ENCODE assay signal across 8 cellular contexts in genomic region chr16:11797166-11797956, GRCh38. TPM values are rescaled to one million over a fixed set of nuclear protein-coding genes. Genes with fewer than 3 reads are reported as not detected.
DNase-seq lines count a peak whose midpoint lies in the region; ATAC-seq and TF ChIP-seq lines count a peak whose summit lies in the region.

A gene with protein sequence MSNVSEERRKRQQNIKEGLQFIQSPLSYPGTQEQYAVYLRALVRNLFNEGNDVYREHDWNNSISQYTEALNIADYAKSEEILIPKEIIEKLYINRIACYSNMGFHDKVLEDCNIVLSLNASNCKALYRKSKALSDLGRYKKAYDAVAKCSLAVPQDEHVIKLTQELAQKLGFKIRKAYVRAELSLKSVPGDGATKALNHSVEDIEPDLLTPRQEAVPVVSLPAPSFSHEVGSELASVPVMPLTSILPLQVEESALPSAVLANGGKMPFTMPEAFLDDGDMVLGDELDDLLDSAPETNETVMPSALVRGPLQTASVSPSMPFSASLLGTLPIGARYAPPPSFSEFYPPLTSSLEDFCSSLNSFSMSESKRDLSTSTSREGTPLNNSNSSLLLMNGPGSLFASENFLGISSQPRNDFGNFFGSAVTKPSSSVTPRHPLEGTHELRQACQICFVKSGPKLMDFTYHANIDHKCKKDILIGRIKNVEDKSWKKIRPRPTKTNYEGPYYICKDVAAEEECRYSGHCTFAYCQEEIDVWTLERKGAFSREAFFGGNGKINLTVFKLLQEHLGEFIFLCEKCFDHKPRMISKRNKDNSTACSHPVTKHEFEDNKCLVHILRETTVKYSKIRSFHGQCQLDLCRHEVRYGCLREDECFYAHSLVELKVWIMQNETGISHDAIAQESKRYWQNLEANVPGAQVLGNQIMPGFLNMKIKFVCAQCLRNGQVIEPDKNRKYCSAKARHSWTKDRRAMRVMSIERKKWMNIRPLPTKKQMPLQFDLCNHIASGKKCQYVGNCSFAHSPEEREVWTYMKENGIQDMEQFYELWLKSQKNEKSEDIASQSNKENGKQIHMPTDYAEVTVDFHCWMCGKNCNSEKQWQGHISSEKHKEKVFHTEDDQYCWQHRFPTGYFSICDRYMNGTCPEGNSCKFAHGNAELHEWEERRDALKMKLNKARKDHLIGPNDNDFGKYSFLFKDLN (minus strand): TSS chr16:11797258. CDS start chr16:11782354, 14,904 bp downstream.

- H3K27ac Mint-ChIP-seq in T-helper 17 cell = peak within 1 kb of the TSS; percentile 99

- H3K9me3 ChIP-seq in T-helper 17 cell (ENCODE audit: control insufficient read depth, low read length, poor library complexity, severe bottlenecking) (no peaks in the 10 kb centered on the region), right atrium auricular region (no peaks in the 10 kb centered on the region), uterus (no peaks in the 10 kb centered on the region)

- TF ChIP-seq CTCF in right atrium auricular region (IDR thresholded peaks at IDR 0.05) (peak; percentile 82 to 89), uterus (IDR thresholded peaks at IDR 0.05) (peak; percentile 39 to 99 (median 94))

- peak within 1 kb of the TSS; percentile 92 for H3K4me3 Mint-ChIP-seq in T-helper 17 cell

- H3K36me3 ChIP-seq in right atrium auricular region (no peaks in the 10 kb centered on the region), uterus (no peaks in the 10 kb centered on the region)

- peak within 1 kb of the TSS; percentile 83 for H3K27ac ChIP-seq in angular gyrus (ENCODE audit: low read depth, low read length)
- peak within 1 kb of the TSS; percentile 98 to 100 for H3K27ac ChIP-seq in right atrium auricular region
- H3K27ac ChIP-seq in uterus = peak within 1 kb of the TSS; percentile 97 to 98

- no peaks in the 10 kb centered on the region for H3K27me3 Mint-ChIP-seq in T-helper 17 cell

- H3K4me1 Mint-ChIP-seq in T-helper 17 cell = peaks cover 60% of the 10 kb centered on the region

- peak; percentile 80 for DNase-seq in NCI-H1694 treated with DMSO at 0.1 percent for 48 hours (lab: John Stamatoyannopoulos, UW)
- peak; percentile 92 to 94 (median 93) for DNase-seq in T-helper 17 cell
- peak; percentile 97 for DNase-seq in right atrium auricular region (ENCODE audit: low spot score)
- DNase-seq in pulmonary artery endothelial cell (ENCODE audit: low read depth, low spot score) = peak; percentile 92
- peak; percentile 95 to 96 for DNase-seq in uterus

- no peaks in the 10 kb centered on the region for H3K27me3 ChIP-seq in right atrium auricular region
- H3K27me3 ChIP-seq in uterus = no peaks in the 10 kb centered on the region

- H3K4me1 ChIP-seq in right atrium auricular region (peaks cover 0 to 66% of the 10 kb centered on the region in 2 donors), uterus (peaks cover 0 to 12% of the 10 kb centered on the region in 2 donors)

- H3K36me3 Mint-ChIP-seq in T-helper 17 cell (ENCODE audit: low read depth) = peaks cover 3% of the 10 kb centered on the region

- TF ChIP-seq POLR2A in GM15510 (IDR thresholded peaks at IDR 0.05; ENCODE audit: borderline replicate concordance, extremely low read depth, insufficient read length) (peak; percentile 98), uterus (IDR thresholded peaks at IDR 0.05) (peak; percentile 61 to 86)

- ATAC-seq in HG02885 (IDR thresholded peaks at IDR 0.05; ENCODE audit: poor library complexity, unreplicated experiment) (peak; percentile 92), T-helper 17 cell (peak; percentile 95)

- intact Hi-C loops in uterus (cut with DNase I; ENCODE audit: low total_unique reads) = no loop called here

- H3K4me3 ChIP-seq in right atrium auricular region = peak within 1 kb of the TSS; percentile 82 to 89
- H3K4me3 ChIP-seq in uterus = peak within 1 kb of the TSS; percentile 92 to 98

RNA-seq across cellular contexts. Expression of the gene that starts here (rescaled TPM):
- total RNA-seq in T-helper 17 cell (100 to 1,000 TPM; 111 to 117 TPM), right atrium auricular region (10 to 100 TPM; 29.0 to 32.1 TPM), pulmonary artery endothelial cell (27.6 and 32.2 TPM in 2 replicates), uterus (10 to 100 TPM; 40.9 to 91.2 (median 67.5) TPM)

Comparison
In these comparisons a context has a peak if more than half of its experiments do, and no peak if none do; other contexts are left out.
1. Peak in every context shown above with its lines: DNase-seq, ATAC-seq, H3K4me3 ChIP-seq and H3K27ac ChIP-seq.